In genomic region chr10:47305566-47305965, GRCh38 we compare ENCODE assay signal across 36 cellular contexts. TPM values are rescaled to one million over a fixed set of nuclear protein-coding genes. Genes with fewer than 3 reads are reported as not detected.
"Had no signal": no experiment of that assay in that cellular context is flagged by ENCODE, and none has a peak within 500 bp of the region (broad histone marks: within the 10 kb centered on the region; RNA-seq: fewer than 3 reads in every experiment).

No MANE protein-coding gene starts in this region.

- H3K4me3 ChIP-seq: adrenal gland, cardiac muscle cell had no signal

- DNase-seq: activated B cell treated with CpG ODN at 0.5 μM for 24 hours; activated CD4-positive, alpha-beta memory T cell treated with anti-CD3 and anti-CD28 coated beads for 36 hours; activated CD4-positive, alpha-beta T cell treated with anti-CD3 and anti-CD28 coated beads for 4 hours; activated CD4-positive, alpha-beta T cell treated with anti-CD3 and anti-CD28 coated beads, Interleukin-2, amount 10 ng/mL, durations not matched to agents 24 days and 14 days; activated CD4-positive, alpha-beta T cell treated with anti-CD3 and anti-CD28 coated beads, Interleukin-2, amount 50 U/mL, for 1 hour; activated CD4-positive, alpha-beta T cell treated with anti-CD3 and anti-CD28 coated beads, Interleukin-2, amount 50 U/mL, for 4 hours; activated CD4-positive, CD25-positive, alpha-beta regulatory T cell treated with anti-CD3 and anti-CD28 coated beads, Interleukin-2, amount 50 U/mL, for 72 hours; activated CD8-positive, alpha-beta memory T cell treated with anti-CD3 and anti-CD28 coated beads, Interleukin-2, amount 50 U/mL, for 4 hours; activated CD8-positive, alpha-beta T cell treated with anti-CD3 and anti-CD28 coated beads for 36 hours; activated effector memory CD4-positive, alpha-beta T cell treated with anti-CD3 and anti-CD28 coated beads, Interleukin-2, amount 50 U/mL, for 16 hours; activated gamma-delta T cell treated with Interleukin-2 at 50 U/mL for 16 hours; activated naive CD4-positive, alpha-beta T cell; activated naive CD4-positive, alpha-beta T cell treated with anti-CD3 and anti-CD28 coated beads for 36 hours; activated naive CD4-positive, alpha-beta T cell treated with anti-CD3 and anti-CD28 coated beads, Interleukin-2, amount 50 U/mL, for 16 hours; activated naive CD8-positive, alpha-beta T cell treated with anti-CD3 and anti-CD28 coated beads for 36 hours; activated T-cell treated with anti-CD3 and anti-CD28 coated beads for 4 hours; activated T-cell treated with anti-CD3 and anti-CD28 coated beads, Interleukin-2, amount 50 U/mL, for 1 hour; activated T-cell treated with anti-CD3 and anti-CD28 coated beads, Interleukin-2, amount 50 U/mL, for 4 hours; activated T-cell treated with anti-CD3 and anti-CD28 coated beads, Interleukin-2, amount 50 U/mL, for 72 hours; adrenal gland; amniotic stem cell; aorta; cerebellar nuclear complex; T-helper 1 cell; T-helper 2 cell; T-helper 9 cell had no signal

- FAIRE-seq: astrocyte, bronchial epithelial cell, TTC549 had no signal

- H3K36me3 ChIP-seq: adrenal gland, cardiac muscle cell had no signal

- H3K9me3 ChIP-seq: adrenal gland had no signal

- H3K27ac ChIP-seq: adrenal gland, cardiac muscle cell, VCaP had no signal

- ATAC-seq: activated CD8-positive, alpha-beta T cell treated with anti-CD3 and anti-CD28 coated beads for 36 hours; activated naive CD4-positive, alpha-beta T cell treated with anti-CD3 and anti-CD28 coated beads, Interleukin-2, amount 50 U/mL, for 72 hours; activated T-cell treated with anti-CD3 and anti-CD28 coated beads, Interleukin-2, amount 50 U/mL, for 4 hours; activated T-cell treated with anti-CD3 and anti-CD28 coated beads, Interleukin-2, amount 50 U/mL, for 72 hours; activated T-helper 17 cell treated with anti-CD3 and anti-CD28 coated beads, Interleukin-2, amount 50 U/mL, for 72 hours had no signal

RNA-seq across cellular contexts. Expression of gene GDF10, which starts 5.6 kb away (rescaled TPM):
- total RNA-seq: activated B cell treated with CpG ODN at 0.5 μM for 24 hours, bronchial epithelial cell had no signal

RNA-seq across cellular contexts. Expression of gene GDF2, which starts 16.7 kb away (rescaled TPM):
- total RNA-seq: activated B cell treated with CpG ODN at 0.5 μM for 24 hours; activated CD4-positive, alpha-beta memory T cell treated with anti-CD3 and anti-CD28 coated beads for 36 hours; activated CD4-positive, alpha-beta T cell treated with anti-CD3 and anti-CD28 coated beads, Interleukin-2, amount 10 ng/mL, durations not matched to agents 24 days and 14 days; activated CD8-positive, alpha-beta memory T cell treated with anti-CD3 and anti-CD28 coated beads for 36 hours; activated CD8-positive, alpha-beta T cell treated with anti-CD3 and anti-CD28 coated beads for 36 hours; activated naive CD4-positive, alpha-beta T cell treated with anti-CD3 and anti-CD28 coated beads for 36 hours; activated naive CD4-positive, alpha-beta T cell treated with anti-CD3 and anti-CD28 coated beads, Interleukin-2, amount 50 U/mL, for 72 hours; activated naive CD8-positive, alpha-beta T cell treated with anti-CD3 and anti-CD28 coated beads for 36 hours; activated T-cell treated with anti-CD3 and anti-CD28 coated beads, Interleukin-2, amount 50 U/mL, for 4 hours; activated T-cell treated with anti-CD3 and anti-CD28 coated beads, Interleukin-2, amount 50 U/mL, for 72 hours; activated T-helper 1 cell treated with anti-CD3 and anti-CD28 coated beads, Interleukin-12 subunit alpha, Interleukin-12 subunit beta, Interleukin-2, Interleukin-4 antibody, amounts not matched to agents 30 ng/mL and 10 ng/mL and 1 ng/mL, durations not matched to agents 14 hours and 24 hours and 36 hours; activated T-helper 17 cell treated with anti-CD3 and anti-CD28 coated beads, Interleukin-2, amount 50 U/mL, for 72 hours; adrenal gland; aorta; astrocyte; bronchial epithelial cell; chondrocyte had no signal
- polyA plus RNA-seq: adrenal gland, aorta had no signal

RNA-seq across cellular contexts. Expression of gene RBP3, which starts 42.6 kb away (rescaled TPM):
- total RNA-seq: activated B cell treated with CpG ODN at 0.5 μM for 24 hours; activated CD4-positive, alpha-beta memory T cell treated with anti-CD3 and anti-CD28 coated beads for 36 hours; activated CD4-positive, alpha-beta T cell treated with anti-CD3 and anti-CD28 coated beads, Interleukin-2, amount 10 ng/mL, durations not matched to agents 24 days and 14 days; activated CD8-positive, alpha-beta memory T cell treated with anti-CD3 and anti-CD28 coated beads for 36 hours; activated CD8-positive, alpha-beta T cell treated with anti-CD3 and anti-CD28 coated beads for 36 hours; activated naive CD4-positive, alpha-beta T cell treated with anti-CD3 and anti-CD28 coated beads for 36 hours; activated naive CD4-positive, alpha-beta T cell treated with anti-CD3 and anti-CD28 coated beads, Interleukin-2, amount 50 U/mL, for 72 hours; activated naive CD8-positive, alpha-beta T cell treated with anti-CD3 and anti-CD28 coated beads for 36 hours; activated T-cell treated with anti-CD3 and anti-CD28 coated beads, Interleukin-2, amount 50 U/mL, for 4 hours; activated T-cell treated with anti-CD3 and anti-CD28 coated beads, Interleukin-2, amount 50 U/mL, for 72 hours; activated T-helper 1 cell treated with anti-CD3 and anti-CD28 coated beads, Interleukin-12 subunit alpha, Interleukin-12 subunit beta, Interleukin-2, Interleukin-4 antibody, amounts not matched to agents 30 ng/mL and 10 ng/mL and 1 ng/mL, durations not matched to agents 14 hours and 24 hours and 36 hours; activated T-helper 17 cell treated with anti-CD3 and anti-CD28 coated beads, Interleukin-2, amount 50 U/mL, for 72 hours; aorta; astrocyte; bronchial epithelial cell; cardiac muscle cell; chondrocyte had no signal
- polyA plus RNA-seq: adrenal gland, aorta, cardiac muscle cell had no signal
